Comparison of ENCODE assay signal across 17 cellular contexts in the genomic region with DNA sequence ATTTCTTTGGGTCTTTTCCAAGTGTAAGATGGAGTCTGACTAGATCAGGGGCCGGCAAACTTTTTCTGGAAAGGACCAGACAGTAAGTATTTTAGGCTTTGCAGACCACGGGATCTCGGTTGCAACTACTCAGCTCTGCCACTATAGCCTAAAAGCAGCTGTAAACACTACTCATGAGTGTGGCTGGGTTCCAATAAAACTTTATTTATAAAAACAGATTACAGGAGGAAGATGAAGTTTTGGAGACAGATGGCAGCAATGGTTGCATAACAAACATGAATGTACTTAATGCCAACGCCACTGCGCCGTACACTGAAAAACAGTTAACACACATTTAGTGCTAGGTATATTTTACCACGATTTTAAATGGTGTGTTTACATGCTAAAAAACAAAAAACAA.
A peak's percentile ranks its signal among the peaks of the same experiment; 100 is the strongest.
DNase-seq lines count a peak whose midpoint lies in the region; ATAC-seq and TF ChIP-seq lines count a peak whose summit lies in the region.
"Had no signal": no experiment of that assay in that cellular context is flagged by ENCODE, and none has a peak within 500 bp of the region (broad histone marks: within the 10 kb centered on the region; RNA-seq: fewer than 3 reads in every experiment).

No MANE protein-coding gene starts in this region.

- no peak overlapping the region for H3K27ac Mint-ChIP-seq in GM23338
- no peak overlapping the region for H3K27ac Mint-ChIP-seq in activated CD8-positive, alpha-beta T cell treated with anti-CD3 and anti-CD28 coated beads, Interleukin-2, amount 10 ng/mL, durations not matched to agents 7 days and 5 days
- H3K27ac Mint-ChIP-seq: CD4-positive, alpha-beta memory T cell had no signal

- no peak overlapping the region for H3K9ac ChIP-seq in SK-N-MC (ENCODE audit: insufficient read length)
- H3K9ac ChIP-seq: GM23248 had no signal

- H3K27ac ChIP-seq in GM23338 (ENCODE audit: low read depth): 0 out of 2 replicates have a peak overlapping the region, but pooled peaks have one; percentile 14
- H3K27ac ChIP-seq in SK-N-MC: peak overlapping the region; percentile 63
- peak overlapping the region; percentile 3 for H3K27ac ChIP-seq in osteoblast (ENCODE audit: low read depth, low read length)
- H3K27ac ChIP-seq: A549, GM23248 had no signal

- no peaks in the 10 kb centered on the region for H3K9me2 ChIP-seq in GM23338 (ENCODE audit: insufficient read depth)

- CTCF ChIA-PET in activated CD8-positive, alpha-beta T cell treated with anti-CD3 and anti-CD28 coated beads, Interleukin-2, amount 10 ng/mL, durations not matched to agents 7 days and 5 days (lab: Charles Lee): no interaction called here

- H2AFZ ChIP-seq in GM23338 (no peak overlapping the region), osteoblast (ENCODE audit: low read length) (no peak overlapping the region)
- H2AFZ ChIP-seq: GM23248 had no signal

- H3K4me2 ChIP-seq in GM23338 (no peak overlapping the region), osteoblast (ENCODE audit: insufficient read depth, low read length) (no peak overlapping the region)
- H3K4me2 ChIP-seq: A549 had no signal

- H3F3A ChIP-seq in GM23338 (replicated peaks; ENCODE audit: low read depth): 0 out of 2 replicates have a peak, but pooled peaks cover 3% of the 10 kb centered on the region

- TF ChIP-seq CTCF in GM23338 (conservative IDR thresholded peaks at IDR 0.05; ENCODE audit: low read depth in 2 of 2) (no peak), osteoblast (IDR thresholded peaks at IDR 0.05; ENCODE audit: extremely low read depth, low read depth, low read length) (no peak)

- H3K4me1 ChIP-seq in GM23338 (ENCODE audit: insufficient read depth) (peaks cover 4% of the 10 kb centered on the region; the same call in 1 of the 2 replicates), osteoblast (ENCODE audit: insufficient read depth, low read length) (peaks cover 21% of the 10 kb centered on the region)

- H3K79me2 ChIP-seq in GM23338 (replicated peaks; ENCODE audit: insufficient read depth) (peaks cover 18% of the 10 kb centered on the region; the same call in 1 of the 2 replicates), osteoblast (ENCODE audit: insufficient read depth, low read length) (peaks cover 50% of the 10 kb centered on the region)

- no peaks in the 10 kb centered on the region for H3K9me3 Mint-ChIP-seq in GM23338
- H3K9me3 Mint-ChIP-seq in activated CD8-positive, alpha-beta T cell treated with anti-CD3 and anti-CD28 coated beads, Interleukin-2, amount 10 ng/mL, durations not matched to agents 7 days and 5 days (ENCODE audit: insufficient read depth): no peaks in the 10 kb centered on the region
- H3K9me3 Mint-ChIP-seq: H9 had no signal

- peaks cover 22% of the 10 kb centered on the region for H3K36me3 Mint-ChIP-seq in GM23338 (ENCODE audit: low read depth)
- no peaks in the 10 kb centered on the region for H3K36me3 Mint-ChIP-seq in activated CD8-positive, alpha-beta T cell treated with anti-CD3 and anti-CD28 coated beads, Interleukin-2, amount 10 ng/mL, durations not matched to agents 7 days and 5 days (ENCODE audit: low read depth)
- H3K36me3 Mint-ChIP-seq: CD4-positive, alpha-beta memory T cell had no signal

- no peaks in the 10 kb centered on the region for H3K36me3 ChIP-seq in GM23338 (ENCODE audit: insufficient read depth)
- peaks cover 92% of the 10 kb centered on the region for H3K36me3 ChIP-seq in SK-N-MC (ENCODE audit: insufficient read depth, low read length)
- H3K36me3 ChIP-seq in osteoblast (ENCODE audit: insufficient read depth, low read length): peaks cover 32% of the 10 kb centered on the region

- no peaks in the 10 kb centered on the region for H3K9me3 ChIP-seq in SK-N-MC (ENCODE audit: low read depth, low read length)
- H3K9me3 ChIP-seq in osteoblast (ENCODE audit: low read depth, low read length): no peaks in the 10 kb centered on the region
- H3K9me3 ChIP-seq: A549 had no signal

- no peaks in the 10 kb centered on the region for H4K20me1 ChIP-seq in GM23338 (replicated peaks; ENCODE audit: insufficient read depth)
- H4K20me1 ChIP-seq in osteoblast (ENCODE audit: insufficient read depth, low read length): peaks cover 12% of the 10 kb centered on the region

- H3K4me3 Mint-ChIP-seq in GM23338: no peak overlapping the region
- no peak overlapping the region for H3K4me3 Mint-ChIP-seq in activated CD8-positive, alpha-beta T cell treated with anti-CD3 and anti-CD28 coated beads, Interleukin-2, amount 10 ng/mL, durations not matched to agents 7 days and 5 days
- H3K4me3 Mint-ChIP-seq: CD4-positive, alpha-beta memory T cell; H9 had no signal

- POLR2A ChIA-PET in activated CD8-positive, alpha-beta T cell treated with anti-CD3 and anti-CD28 coated beads, Interleukin-2, amount 10 ng/mL, durations not matched to agents 7 days and 5 days (lab: Charles Lee): interaction anchor here (0.5 kb wide), 1 partner anchor 265 kb away, joined by 3 read pairs; no protein-coding TSS in a partner anchor

- H3K27me3 ChIP-seq in GM23338 (ENCODE audit: insufficient read depth) (no peaks in the 10 kb centered on the region), osteoblast (ENCODE audit: insufficient read depth, low read length) (no peaks in the 10 kb centered on the region)

- H3K27me3 Mint-ChIP-seq in GM23338 (ENCODE audit: insufficient read depth, low read depth, poor library complexity): no peaks in the 10 kb centered on the region
- no peaks in the 10 kb centered on the region for H3K27me3 Mint-ChIP-seq in activated CD8-positive, alpha-beta T cell treated with anti-CD3 and anti-CD28 coated beads, Interleukin-2, amount 10 ng/mL, durations not matched to agents 7 days and 5 days (ENCODE audit: low read depth)

- H3K4me1 Mint-ChIP-seq in GM23338: peaks cover 25% of the 10 kb centered on the region
- no peaks in the 10 kb centered on the region for H3K4me1 Mint-ChIP-seq in activated CD8-positive, alpha-beta T cell treated with anti-CD3 and anti-CD28 coated beads, Interleukin-2, amount 10 ng/mL, durations not matched to agents 7 days and 5 days (ENCODE audit: low read depth)

- H3K4me3 ChIP-seq in GM23338: no peak overlapping the region
- no peak overlapping the region for H3K4me3 ChIP-seq in SK-N-MC
- no peak overlapping the region for H3K4me3 ChIP-seq in osteoblast (ENCODE audit: insufficient read depth, low read length)
- H3K4me3 ChIP-seq: A549, GM23248 had no signal

- ATAC-seq in GM23338 (no peak), GM21360 (IDR thresholded peaks at IDR 0.05; ENCODE audit: unreplicated experiment) (no peak)
- no peak for ATAC-seq in activated CD8-positive, alpha-beta T cell treated with anti-CD3 and anti-CD28 coated beads, Interleukin-2, amount 10 ng/mL, durations not matched to agents 7 days and 5 days
- ATAC-seq: A549, HCT116 had no signal

- DNase-seq in GM23338 (ENCODE audit: low spot score) (no peak), SK-N-MC (ENCODE audit: low read depth, low spot score) (no peak), osteoblast (ENCODE audit: insufficient read length, low spot score, missing footprints) (no peak)
- DNase-seq in activated CD8-positive, alpha-beta memory T cell treated with anti-CD3 and anti-CD28 coated beads, Interleukin-2, amount 50 U/mL, for 48 hours: no peak
- DNase-seq in activated CD8-positive, alpha-beta T cell treated with anti-CD3 and anti-CD28 coated beads, Interleukin-2, amount 10 ng/mL, durations not matched to agents 7 days and 5 days: no peak
- DNase-seq: 8988T; C1 segment of cervical spinal cord; Calu3; CD4-positive, alpha-beta memory T cell; COR-L47; DMS53; DMS79 treated with DMSO at 0.1 percent for 48 hours; GM23248; H9 had no signal

TF ChIP-seq in GM23338, 12 proteins besides CTCF, POLR2A, EP300 and RAD21 (continues in another document):
- no peak for TF ChIP-seq EZH2 (IDR thresholded peaks at IDR 0.05; ENCODE audit: low read depth, unreplicated experiment)
- TF ChIP-seq POLR2AphosphoS5 (IDR thresholded peaks at IDR 0.05; ENCODE audit: low read depth): no peak
- TF ChIP-seq JUNB (IDR thresholded peaks at IDR 0.05; ENCODE audit: unreplicated experiment): no peak
- TF ChIP-seq, protein P1, sequence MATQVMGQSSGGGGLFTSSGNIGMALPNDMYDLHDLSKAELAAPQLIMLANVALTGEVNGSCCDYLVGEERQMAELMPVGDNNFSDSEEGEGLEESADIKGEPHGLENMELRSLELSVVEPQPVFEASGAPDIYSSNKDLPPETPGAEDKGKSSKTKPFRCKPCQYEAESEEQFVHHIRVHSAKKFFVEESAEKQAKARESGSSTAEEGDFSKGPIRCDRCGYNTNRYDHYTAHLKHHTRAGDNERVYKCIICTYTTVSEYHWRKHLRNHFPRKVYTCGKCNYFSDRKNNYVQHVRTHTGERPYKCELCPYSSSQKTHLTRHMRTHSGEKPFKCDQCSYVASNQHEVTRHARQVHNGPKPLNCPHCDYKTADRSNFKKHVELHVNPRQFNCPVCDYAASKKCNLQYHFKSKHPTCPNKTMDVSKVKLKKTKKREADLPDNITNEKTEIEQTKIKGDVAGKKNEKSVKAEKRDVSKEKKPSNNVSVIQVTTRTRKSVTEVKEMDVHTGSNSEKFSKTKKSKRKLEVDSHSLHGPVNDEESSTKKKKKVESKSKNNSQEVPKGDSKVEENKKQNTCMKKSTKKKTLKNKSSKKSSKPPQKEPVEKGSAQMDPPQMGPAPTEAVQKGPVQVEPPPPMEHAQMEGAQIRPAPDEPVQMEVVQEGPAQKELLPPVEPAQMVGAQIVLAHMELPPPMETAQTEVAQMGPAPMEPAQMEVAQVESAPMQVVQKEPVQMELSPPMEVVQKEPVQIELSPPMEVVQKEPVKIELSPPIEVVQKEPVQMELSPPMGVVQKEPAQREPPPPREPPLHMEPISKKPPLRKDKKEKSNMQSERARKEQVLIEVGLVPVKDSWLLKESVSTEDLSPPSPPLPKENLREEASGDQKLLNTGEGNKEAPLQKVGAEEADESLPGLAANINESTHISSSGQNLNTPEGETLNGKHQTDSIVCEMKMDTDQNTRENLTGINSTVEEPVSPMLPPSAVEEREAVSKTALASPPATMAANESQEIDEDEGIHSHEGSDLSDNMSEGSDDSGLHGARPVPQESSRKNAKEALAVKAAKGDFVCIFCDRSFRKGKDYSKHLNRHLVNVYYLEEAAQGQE (IDR thresholded peaks at IDR 0.05; ENCODE audit: unreplicated experiment): no peak

Comparison
In these comparisons a context has a peak if more than half of its experiments do, and no peak if none do; other contexts are left out.
1. H3K27ac ChIP-seq: peak in every context shown above with its lines; median percentile 63 in SK-N-MC; 14 in GM23338; 3 in osteoblast.